ENCODE assay signal across 1 cellular context in genomic region chr11:47766363-47767227, GRCh38.
TF ChIP-seq lines count a peak whose summit lies in the region.

No MANE protein-coding gene starts in this region.

TF ChIP-seq in K562, 482 proteins besides CTCF, POLR2A, EP300 and RAD21 (continued from another document and continues in another):
- TF ChIP-seq ZNF280B (CRISPR knock-in tag; IDR thresholded peaks at IDR 0.05) = no peak
- 0 out of 2 replicates have a peak, but pooled peaks have one; percentile 39 for TF ChIP-seq GTF2A2 (tag; IDR thresholded peaks at IDR 0.05)
- TF ChIP-seq TCF7L2 (IDR thresholded peaks at IDR 0.05; ENCODE audit: low read depth, low read length) = no peak
- TF ChIP-seq TOE1 (IDR thresholded peaks at IDR 0.05; ENCODE audit: borderline replicate concordance) = no peak
- no peak for TF ChIP-seq TOE1 (CRISPR knock-in tag; IDR thresholded peaks at IDR 0.05; ENCODE audit: borderline replicate concordance, low read depth)
- no peak for TF ChIP-seq BRD9 (IDR thresholded peaks at IDR 0.05; ENCODE audit: low read depth, partially characterized antibody)
- TF ChIP-seq NONO (IDR thresholded peaks at IDR 0.05; ENCODE audit: low read depth in 2 of 2, low read length in 1 of 2) = peak; percentile 24 to 56; a peak in 1 of 4 replicates
- TF ChIP-seq ZNF644 (tag; IDR thresholded peaks at IDR 0.05; ENCODE audit: low read depth) = 0 out of 2 replicates have a peak, but pooled peaks have one; percentile 42
- peak; percentile 60 to 85; a peak in 2 of 4 replicates for TF ChIP-seq ZNF639 (CRISPR knock-in tag; conservative IDR thresholded peaks at IDR 0.05 in 1 of 2, IDR thresholded peaks at IDR 0.05 in 1 of 2)
- TF ChIP-seq MTF1 (CRISPR knock-in tag; IDR thresholded peaks at IDR 0.05; ENCODE audit: borderline replicate concordance) = no peak
- TF ChIP-seq, protein P1, sequence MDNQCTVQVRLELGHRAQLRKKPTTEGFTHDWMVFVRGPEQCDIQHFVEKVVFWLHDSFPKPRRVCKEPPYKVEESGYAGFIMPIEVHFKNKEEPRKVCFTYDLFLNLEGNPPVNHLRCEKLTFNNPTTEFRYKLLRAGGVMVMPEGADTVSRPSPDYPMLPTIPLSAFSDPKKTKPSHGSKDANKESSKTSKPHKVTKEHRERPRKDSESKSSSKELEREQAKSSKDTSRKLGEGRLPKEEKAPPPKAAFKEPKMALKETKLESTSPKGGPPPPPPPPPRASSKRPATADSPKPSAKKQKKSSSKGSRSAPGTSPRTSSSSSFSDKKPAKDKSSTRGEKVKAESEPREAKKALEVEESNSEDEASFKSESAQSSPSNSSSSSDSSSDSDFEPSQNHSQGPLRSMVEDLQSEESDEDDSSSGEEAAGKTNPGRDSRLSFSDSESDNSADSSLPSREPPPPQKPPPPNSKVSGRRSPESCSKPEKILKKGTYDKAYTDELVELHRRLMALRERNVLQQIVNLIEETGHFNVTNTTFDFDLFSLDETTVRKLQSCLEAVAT (IDR thresholded peaks at IDR 0.05) = peak in 1 of 2 experiments; percentile 21; a peak in 1 of 4 replicates
- no peak for TF ChIP-seq ZNF830 (CRISPR knock-in tag; IDR thresholded peaks at IDR 0.05)
- TF ChIP-seq ZNF507 (tag; conservative IDR thresholded peaks at IDR 0.05) = no peak
- TF ChIP-seq SIN3A (IDR thresholded peaks at IDR 0.05; ENCODE audit: borderline replicate concordance in 2 of 2, control insufficient read depth in 1 of 2, low read depth in 2 of 2, low read length in 2 of 2) = peak in 1 of 2 experiments; percentile 62; a peak in 2 of 4 replicates
- TF ChIP-seq, protein P2, sequence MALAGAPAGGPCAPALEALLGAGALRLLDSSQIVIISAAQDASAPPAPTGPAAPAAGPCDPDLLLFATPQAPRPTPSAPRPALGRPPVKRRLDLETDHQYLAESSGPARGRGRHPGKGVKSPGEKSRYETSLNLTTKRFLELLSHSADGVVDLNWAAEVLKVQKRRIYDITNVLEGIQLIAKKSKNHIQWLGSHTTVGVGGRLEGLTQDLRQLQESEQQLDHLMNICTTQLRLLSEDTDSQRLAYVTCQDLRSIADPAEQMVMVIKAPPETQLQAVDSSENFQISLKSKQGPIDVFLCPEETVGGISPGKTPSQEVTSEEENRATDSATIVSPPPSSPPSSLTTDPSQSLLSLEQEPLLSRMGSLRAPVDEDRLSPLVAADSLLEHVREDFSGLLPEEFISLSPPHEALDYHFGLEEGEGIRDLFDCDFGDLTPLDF (CRISPR knock-in tag; IDR thresholded peaks at IDR 0.05) = no peak
- TF ChIP-seq JUN (IDR thresholded peaks at IDR 0.05; ENCODE audit: borderline replicate concordance, low read depth, low read length) = no peak
- TF ChIP-seq JUN (CRISPR knock-in tag; IDR thresholded peaks at IDR 0.05; ENCODE audit: borderline replicate concordance) = 0 out of 2 replicates have a peak, but pooled peaks have one; percentile 91
- TF ChIP-seq TFAP4 (CRISPR knock-in tag; IDR thresholded peaks at IDR 0.05; ENCODE audit: borderline replicate concordance) = no peak
- no peak for TF ChIP-seq ZNF232 (CRISPR knock-in tag; IDR thresholded peaks at IDR 0.05)
- TF ChIP-seq MAX (CRISPR knock-in tag; IDR thresholded peaks at IDR 0.05) = peak; percentile 40; the same call in 1 of the 2 replicates
- TF ChIP-seq PHF20 (IDR thresholded peaks at IDR 0.05; ENCODE audit: partially characterized antibody) = peak; percentile 36
- TF ChIP-seq HDAC6 (IDR thresholded peaks at IDR 0.05; ENCODE audit: low read depth, low read length) = no peak
- TF ChIP-seq, protein P3, sequence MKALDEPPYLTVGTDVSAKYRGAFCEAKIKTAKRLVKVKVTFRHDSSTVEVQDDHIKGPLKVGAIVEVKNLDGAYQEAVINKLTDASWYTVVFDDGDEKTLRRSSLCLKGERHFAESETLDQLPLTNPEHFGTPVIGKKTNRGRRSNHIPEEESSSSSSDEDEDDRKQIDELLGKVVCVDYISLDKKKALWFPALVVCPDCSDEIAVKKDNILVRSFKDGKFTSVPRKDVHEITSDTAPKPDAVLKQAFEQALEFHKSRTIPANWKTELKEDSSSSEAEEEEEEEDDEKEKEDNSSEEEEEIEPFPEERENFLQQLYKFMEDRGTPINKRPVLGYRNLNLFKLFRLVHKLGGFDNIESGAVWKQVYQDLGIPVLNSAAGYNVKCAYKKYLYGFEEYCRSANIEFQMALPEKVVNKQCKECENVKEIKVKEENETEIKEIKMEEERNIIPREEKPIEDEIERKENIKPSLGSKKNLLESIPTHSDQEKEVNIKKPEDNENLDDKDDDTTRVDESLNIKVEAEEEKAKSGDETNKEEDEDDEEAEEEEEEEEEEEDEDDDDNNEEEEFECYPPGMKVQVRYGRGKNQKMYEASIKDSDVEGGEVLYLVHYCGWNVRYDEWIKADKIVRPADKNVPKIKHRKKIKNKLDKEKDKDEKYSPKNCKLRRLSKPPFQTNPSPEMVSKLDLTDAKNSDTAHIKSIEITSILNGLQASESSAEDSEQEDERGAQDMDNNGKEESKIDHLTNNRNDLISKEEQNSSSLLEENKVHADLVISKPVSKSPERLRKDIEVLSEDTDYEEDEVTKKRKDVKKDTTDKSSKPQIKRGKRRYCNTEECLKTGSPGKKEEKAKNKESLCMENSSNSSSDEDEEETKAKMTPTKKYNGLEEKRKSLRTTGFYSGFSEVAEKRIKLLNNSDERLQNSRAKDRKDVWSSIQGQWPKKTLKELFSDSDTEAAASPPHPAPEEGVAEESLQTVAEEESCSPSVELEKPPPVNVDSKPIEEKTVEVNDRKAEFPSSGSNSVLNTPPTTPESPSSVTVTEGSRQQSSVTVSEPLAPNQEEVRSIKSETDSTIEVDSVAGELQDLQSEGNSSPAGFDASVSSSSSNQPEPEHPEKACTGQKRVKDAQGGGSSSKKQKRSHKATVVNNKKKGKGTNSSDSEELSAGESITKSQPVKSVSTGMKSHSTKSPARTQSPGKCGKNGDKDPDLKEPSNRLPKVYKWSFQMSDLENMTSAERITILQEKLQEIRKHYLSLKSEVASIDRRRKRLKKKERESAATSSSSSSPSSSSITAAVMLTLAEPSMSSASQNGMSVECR (CRISPR knock-in tag; IDR thresholded peaks at IDR 0.05) = peak; percentile 83
- TF ChIP-seq ERF (CRISPR knock-in tag; IDR thresholded peaks at IDR 0.05) = peak; percentile 92; the same call in 1 of the 2 replicates
- peak; percentile 93 for TF ChIP-seq RBBP5 (IDR thresholded peaks at IDR 0.05; ENCODE audit: borderline replicate concordance, insufficient read depth, low read length, poor library complexity, severe bottlenecking)
- no peak for TF ChIP-seq RFX5 (IDR thresholded peaks at IDR 0.05; ENCODE audit: low read depth, low read length)
- TF ChIP-seq BRD4 (IDR thresholded peaks at IDR 0.05) = peak; percentile 68; the same call in 1 of the 2 replicates
- no peak for TF ChIP-seq ETV1 (tag; conservative IDR thresholded peaks at IDR 0.05; ENCODE audit: low read depth)
- peak; percentile 41 for TF ChIP-seq FUS (optimal IDR thresholded peaks at IDR 0.05; ENCODE audit: low read depth, low read length)
- no peak for TF ChIP-seq NELFE (IDR thresholded peaks at IDR 0.05; ENCODE audit: insufficient read depth, insufficient read length)
- no peak for TF ChIP-seq ZNF174 (CRISPR knock-in tag; IDR thresholded peaks at IDR 0.05)
- 0 out of 2 replicates have a peak, but pooled peaks have one; percentile 90 for TF ChIP-seq NR1H2 (CRISPR knock-in tag; IDR thresholded peaks at IDR 0.05)
- no peak for TF ChIP-seq MAFF (IDR thresholded peaks at IDR 0.05; ENCODE audit: low read length)
- TF ChIP-seq SRF (CRISPR knock-in tag; IDR thresholded peaks at IDR 0.05) = no peak
- no peak for TF ChIP-seq THRAP3 (IDR thresholded peaks at IDR 0.05; ENCODE audit: borderline replicate concordance)
- no peak for TF ChIP-seq PHB2 (IDR thresholded peaks at IDR 0.05; ENCODE audit: low read depth)
- TF ChIP-seq, protein P4, sequence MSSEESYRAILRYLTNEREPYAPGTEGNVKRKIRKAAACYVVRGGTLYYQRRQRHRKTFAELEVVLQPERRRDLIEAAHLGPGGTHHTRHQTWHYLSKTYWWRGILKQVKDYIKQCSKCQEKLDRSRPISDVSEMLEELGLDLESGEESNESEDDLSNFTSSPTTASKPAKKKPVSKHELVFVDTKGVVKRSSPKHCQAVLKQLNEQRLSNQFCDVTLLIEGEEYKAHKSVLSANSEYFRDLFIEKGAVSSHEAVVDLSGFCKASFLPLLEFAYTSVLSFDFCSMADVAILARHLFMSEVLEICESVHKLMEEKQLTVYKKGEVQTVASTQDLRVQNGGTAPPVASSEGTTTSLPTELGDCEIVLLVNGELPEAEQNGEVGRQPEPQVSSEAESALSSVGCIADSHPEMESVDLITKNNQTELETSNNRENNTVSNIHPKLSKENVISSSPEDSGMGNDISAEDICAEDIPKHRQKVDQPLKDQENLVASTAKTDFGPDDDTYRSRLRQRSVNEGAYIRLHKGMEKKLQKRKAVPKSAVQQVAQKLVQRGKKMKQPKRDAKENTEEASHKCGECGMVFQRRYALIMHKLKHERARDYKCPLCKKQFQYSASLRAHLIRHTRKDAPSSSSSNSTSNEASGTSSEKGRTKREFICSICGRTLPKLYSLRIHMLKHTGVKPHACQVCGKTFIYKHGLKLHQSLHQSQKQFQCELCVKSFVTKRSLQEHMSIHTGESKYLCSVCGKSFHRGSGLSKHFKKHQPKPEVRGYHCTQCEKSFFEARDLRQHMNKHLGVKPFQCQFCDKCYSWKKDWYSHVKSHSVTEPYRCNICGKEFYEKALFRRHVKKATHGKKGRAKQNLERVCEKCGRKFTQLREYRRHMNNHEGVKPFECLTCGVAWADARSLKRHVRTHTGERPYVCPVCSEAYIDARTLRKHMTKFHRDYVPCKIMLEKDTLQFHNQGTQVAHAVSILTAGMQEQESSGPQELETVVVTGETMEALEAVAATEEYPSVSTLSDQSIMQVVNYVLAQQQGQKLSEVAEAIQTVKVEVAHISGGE (CRISPR knock-in tag; IDR thresholded peaks at IDR 0.05) = peak in 1 of 3 experiments; percentile 52; a peak in 1 of 6 replicates
- TF ChIP-seq SLC30A9 (CRISPR knock-in tag; IDR thresholded peaks at IDR 0.05) = no peak
- no peak; the same call in 1 of the 2 replicates for TF ChIP-seq ZNF197 (CRISPR knock-in tag; IDR thresholded peaks at IDR 0.05; ENCODE audit: low read depth)
- no peak for TF ChIP-seq HNRNPLL (IDR thresholded peaks at IDR 0.05; ENCODE audit: low read depth, low read length, poor library complexity, severe bottlenecking)
- peak; percentile 37; the same call in 1 of the 2 replicates for TF ChIP-seq STAT6 (CRISPR knock-in tag; IDR thresholded peaks at IDR 0.05)
- 0 out of 2 replicates have a peak, but pooled peaks have one; percentile 77 for TF ChIP-seq RBM34 (IDR thresholded peaks at IDR 0.05; ENCODE audit: borderline replicate concordance, insufficient read depth, low read length)
- no peak for TF ChIP-seq PHB (CRISPR knock-in tag; IDR thresholded peaks at IDR 0.05)
- no peak for TF ChIP-seq NBN (IDR thresholded peaks at IDR 0.05; ENCODE audit: low read depth)
- TF ChIP-seq IRF2 (CRISPR knock-in tag; IDR thresholded peaks at IDR 0.05) = no peak
- TF ChIP-seq KDM2B (CRISPR knock-in tag; IDR thresholded peaks at IDR 0.05) = no peak
